In the genomic region with DNA sequence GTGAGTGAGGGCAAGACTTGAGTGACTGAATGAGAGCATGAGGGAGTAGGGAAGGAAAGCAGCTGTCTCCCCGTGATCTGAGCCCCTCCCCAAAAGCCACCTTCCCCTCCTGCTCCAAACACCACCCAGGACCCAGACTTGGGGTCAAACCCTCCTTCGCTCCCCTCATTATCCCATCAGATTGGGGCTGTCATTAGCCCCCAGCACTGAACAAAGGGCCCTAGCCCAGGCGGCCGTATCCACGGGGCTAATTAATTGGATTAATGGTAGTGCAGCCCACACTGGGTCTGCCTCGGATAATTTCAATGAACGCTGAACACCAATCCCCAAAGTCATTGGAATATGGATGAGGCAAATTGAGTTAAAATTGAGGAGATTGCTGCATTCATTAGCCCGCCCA, we compare ENCODE assay signal across 15 cellular contexts.
DNase-seq lines count a peak whose midpoint lies in the region; ATAC-seq and TF ChIP-seq lines count a peak whose summit lies in the region.
"Had no signal": no experiment of that assay in that cellular context is flagged by ENCODE, and none has a peak within 500 bp of the region (broad histone marks: within the 10 kb centered on the region; RNA-seq: fewer than 3 reads in every experiment).

No MANE protein-coding gene starts in this region.

- H3K23ac ChIP-seq in neuronal stem cell (ENCODE audit: low read depth, low read length, poor library complexity), result no peak overlapping the region

- H3K4me2 ChIP-seq in neuronal stem cell (ENCODE audit: insufficient read depth, low read length, poor library complexity, severe bottlenecking), result no peak overlapping the region

- POLR2A ChIA-PET in HEK293T (lab: Yijun Ruan, JAX), result no interaction called here

- H3K9me3 Mint-ChIP-seq in endodermal cell, result no peaks in the 10 kb centered on the region
- H3K9me3 Mint-ChIP-seq: CD4-positive, alpha-beta T cell had no signal

- no peak overlapping the region for H3K4ac ChIP-seq in neuronal stem cell (ENCODE audit: low read length)

- ATAC-seq in GM19467 (IDR thresholded peaks at IDR 0.05; ENCODE audit: unreplicated experiment), result no peak
- ATAC-seq: GM12878, HCT116, K562 had no signal

- no peak overlapping the region for H3K27ac ChIP-seq in endodermal cell (ENCODE audit: low read depth, low read length)
- H3K27ac ChIP-seq in neuronal stem cell (replicated peaks; ENCODE audit: low read length), result no peak overlapping the region
- H3K27ac ChIP-seq: 22Rv1, HL-60 had no signal

- H2BK5ac ChIP-seq in neuronal stem cell (ENCODE audit: low read length), result no peak overlapping the region

- H3K36me3 Mint-ChIP-seq in endodermal cell (ENCODE audit: low read depth), result no peaks in the 10 kb centered on the region

- H3K4me3 ChIP-seq in endodermal cell (ENCODE audit: low read length) (no peak overlapping the region), neuronal stem cell (ENCODE audit: low read length in 2 of 2) (no peak overlapping the region)
- H3K4me3 ChIP-seq: GM12878, K562 had no signal

- no peaks in the 10 kb centered on the region for H3K79me1 ChIP-seq in neuronal stem cell (ENCODE audit: low read depth, low read length)

- CTCF ChIA-PET in HEK293T (lab: Yijun Ruan, JAX), result no interaction called here

- H3K27me3 ChIP-seq in endodermal cell (ENCODE audit: control insufficient read depth, insufficient read depth, low read length, poor library complexity, severe bottlenecking) (no peaks in the 10 kb centered on the region), neuronal stem cell (ENCODE audit: control insufficient read depth in 3 of 3, insufficient read depth in 3 of 3, low read depth in 1 of 3, low read length in 3 of 3) (peaks cover 0 to 5% (median 0%) of the 10 kb centered on the region in 3 experiments)

- H3K4me3 Mint-ChIP-seq in endodermal cell, result no peak overlapping the region
- H3K4me3 Mint-ChIP-seq: CD4-positive, alpha-beta T cell had no signal

- WGBS in endodermal cell (ENCODE audit: insufficient coverage in 1 of 2, insufficient read length in 1 of 2), 2 experiments, result 56 to 77% methylated on average over 4 to 8 of the region's 8 CpGs
- whole genome bisulfite sequencing in neuronal stem cell (ENCODE audit: extremely low coverage in 2 of 2, insufficient read length in 2 of 2, insufficient replicate concordance in 1 of 2), 2 donors, result no CpG with 5 or more reads among the region's 8 CpGs

- no peaks in the 10 kb centered on the region for H3K4me1 ChIP-seq in endodermal cell (ENCODE audit: control insufficient read depth, insufficient read depth, low read length)
- peaks cover 7 to 8% of the 10 kb centered on the region in 2 donors for H3K4me1 ChIP-seq in neuronal stem cell (ENCODE audit: control insufficient read depth in 2 of 2, insufficient read depth in 1 of 2, low read depth in 1 of 2, low read length in 2 of 2)

- peak overlapping the region; percentile 15 for H3K18ac ChIP-seq in neuronal stem cell (ENCODE audit: low read length)

- no peak for TF ChIP-seq CTCF in endodermal cell (conservative IDR thresholded peaks at IDR 0.05)

- H4K91ac ChIP-seq in neuronal stem cell (ENCODE audit: low read depth, low read length, poor library complexity), result no peak overlapping the region

- peaks cover 15% of the 10 kb centered on the region for H3K4me1 Mint-ChIP-seq in endodermal cell

- no peaks in the 10 kb centered on the region for H3K9me3 ChIP-seq in endodermal cell (ENCODE audit: control insufficient read depth, low read length)
- no peaks in the 10 kb centered on the region for H3K9me3 ChIP-seq in neuronal stem cell (replicated peaks in 1 of 2; ENCODE audit: control insufficient read depth in 2 of 2, insufficient read depth in 1 of 2, low read depth in 1 of 2, low read length in 2 of 2)

- no peak overlapping the region for H2BK120ac ChIP-seq in neuronal stem cell (ENCODE audit: low read depth, low read length)

- DNase-seq in NCI-H82 (lab: John Stamatoyannopoulos, UW) (peak; percentile 17), NCI-H82 treated with DMSO at 0.1 percent for 48 hours (lab: John Stamatoyannopoulos, UW; ENCODE audit: unreplicated experiment) (no peak), endodermal cell (peak; percentile 50), neuronal stem cell (ENCODE audit: low spot score) (peak; percentile 35), HEK293T (ENCODE audit: extremely low spot score) (no peak), NCI-H146 (lab: John Stamatoyannopoulos, UW) (no peak)
- DNase-seq: Calu3; CD4-positive, alpha-beta T cell; DMS 273 treated with DMSO at 0.1 percent for 48 hours had no signal

- H2AFZ ChIP-seq in neuronal stem cell (ENCODE audit: low read length), result no peak overlapping the region

- H2BK12ac ChIP-seq in neuronal stem cell (ENCODE audit: low read length), result no peak overlapping the region

- H3K27me3 Mint-ChIP-seq in endodermal cell (ENCODE audit: insufficient read depth), result peaks cover 54% of the 10 kb centered on the region

- H3K14ac ChIP-seq in neuronal stem cell (ENCODE audit: low read length), result no peak overlapping the region

- no peak overlapping the region for H3K27ac Mint-ChIP-seq in endodermal cell
- H3K27ac Mint-ChIP-seq: CD4-positive, alpha-beta T cell had no signal

- H4K8ac ChIP-seq in neuronal stem cell (ENCODE audit: low read depth, low read length), result no peak overlapping the region

- no peak overlapping the region for H2AK5ac ChIP-seq in neuronal stem cell (ENCODE audit: low read depth, low read length)

- H2BK15ac ChIP-seq in neuronal stem cell (ENCODE audit: low read length), result no peak overlapping the region

- no peaks in the 10 kb centered on the region for H3K36me3 ChIP-seq in endodermal cell (ENCODE audit: control insufficient read depth, insufficient read depth, low read length)
- H3K36me3 ChIP-seq in neuronal stem cell (replicated peaks in 1 of 2; ENCODE audit: control insufficient read depth in 2 of 2, insufficient read depth in 2 of 2, low read length in 2 of 2), result no peaks in the 10 kb centered on the region

- H3K9ac ChIP-seq in endodermal cell (ENCODE audit: extremely low read depth, low read length, poor library complexity, severe bottlenecking), result no peak overlapping the region
- H3K9ac ChIP-seq in neuronal stem cell (ENCODE audit: low read depth, low read length, poor library complexity), result no peak overlapping the region

TF ChIP-seq in HEK293T, 16 proteins besides CTCF, POLR2A, EP300 and RAD21:
- TF ChIP-seq ZNF384 (IDR thresholded peaks at IDR 0.05) (no peak), FOXM1 (IDR thresholded peaks at IDR 0.05; ENCODE audit: borderline replicate concordance) (no peak), LEF1 (IDR thresholded peaks at IDR 0.05; ENCODE audit: borderline replicate concordance) (no peak), L3MBTL2 (conservative IDR thresholded peaks at IDR 0.05) (no peak), SUZ12 (IDR thresholded peaks at IDR 0.05) (no peak), SP1 (IDR thresholded peaks at IDR 0.05) (no peak), ELF4 (IDR thresholded peaks at IDR 0.05) (no peak), ARNT (IDR thresholded peaks at IDR 0.05) (no peak), HDGF (IDR thresholded peaks at IDR 0.05; ENCODE audit: borderline replicate concordance) (no peak), CTBP1 (IDR thresholded peaks at IDR 0.05; ENCODE audit: borderline replicate concordance) (no peak), FOXA1 (IDR thresholded peaks at IDR 0.05) (no peak), FOXK2 (IDR thresholded peaks at IDR 0.05) (no peak), NFRKB (IDR thresholded peaks at IDR 0.05) (no peak), TARDBP (IDR thresholded peaks at IDR 0.05) (no peak), BHLHE40 (IDR thresholded peaks at IDR 0.05; ENCODE audit: borderline replicate concordance) (no peak)
- TF ChIP-seq, protein P1, sequence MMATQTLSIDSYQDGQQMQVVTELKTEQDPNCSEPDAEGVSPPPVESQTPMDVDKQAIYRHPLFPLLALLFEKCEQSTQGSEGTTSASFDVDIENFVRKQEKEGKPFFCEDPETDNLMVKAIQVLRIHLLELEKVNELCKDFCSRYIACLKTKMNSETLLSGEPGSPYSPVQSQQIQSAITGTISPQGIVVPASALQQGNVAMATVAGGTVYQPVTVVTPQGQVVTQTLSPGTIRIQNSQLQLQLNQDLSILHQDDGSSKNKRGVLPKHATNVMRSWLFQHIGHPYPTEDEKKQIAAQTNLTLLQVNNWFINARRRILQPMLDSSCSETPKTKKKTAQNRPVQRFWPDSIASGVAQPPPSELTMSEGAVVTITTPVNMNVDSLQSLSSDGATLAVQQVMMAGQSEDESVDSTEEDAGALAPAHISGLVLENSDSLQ (IDR thresholded peaks at IDR 0.05), result no peak

Comparison
In these comparisons a context has a peak if more than half of its experiments do, and no peak if none do; other contexts are left out.
1. DNase-seq: peak in NCI-H82 (single experiment), endodermal cell (single experiment) and neuronal stem cell (single experiment); none in NCI-H82 treated with DMSO at 0.1 percent for 48 hours (single experiment), HEK293T (single experiment) and NCI-H146 (single experiment).